In genomic region chr9:127966416-127967150, GRCh38 we compare ENCODE assay signal across 8 cellular contexts. TPM values are rescaled to one million over a fixed set of nuclear protein-coding genes. Genes with fewer than 3 reads are reported as not detected.
DNase-seq lines count a peak whose midpoint lies in the region; ATAC-seq and TF ChIP-seq lines count a peak whose summit lies in the region.

No MANE protein-coding gene starts in this region.

- peaks cover 6% of the 10 kb centered on the region for H3K27me3 Mint-ChIP-seq in CD4-positive, CD25-positive, alpha-beta regulatory T cell

- peaks cover 17% of the 10 kb centered on the region for H3K36me3 ChIP-seq in CD4-positive, CD25-positive, alpha-beta regulatory T cell (ENCODE audit: control insufficient read depth, insufficient read depth, low read length)
- no peaks in the 10 kb centered on the region for H3K36me3 ChIP-seq in parathyroid adenoma (ENCODE audit: control insufficient read depth, insufficient read depth, low read length)

- peaks cover 47% of the 10 kb centered on the region for H3K36me3 Mint-ChIP-seq in CD4-positive, CD25-positive, alpha-beta regulatory T cell

- H3K4me3 Mint-ChIP-seq in CD4-positive, CD25-positive, alpha-beta regulatory T cell, result peak overlapping the region; percentile 27 to 97 (median 92)

- no peak overlapping the region for H3K4me2 ChIP-seq in parathyroid adenoma (ENCODE audit: low read length)

- no peak for DNase-seq in CD4-positive, CD25-positive, alpha-beta regulatory T cell
- DNase-seq in NCI-H1092 treated with DMSO at 0.1 percent for 48 hours (lab: John Stamatoyannopoulos, UW), result peak; percentile 61
- DNase-seq in dorsolateral prefrontal cortex, result peak in 1 of 10 donors; percentile 38
- no peak for DNase-seq in nucleus accumbens (lab: John Stamatoyannopoulos, UW)
- no peak for DNase-seq in GM20000 (ENCODE audit: low spot score)
- DNase-seq in cerebellum (ENCODE audit: low spot score), result no peak

- H3K9ac ChIP-seq in parathyroid adenoma, result no peak overlapping the region

- no peaks in the 10 kb centered on the region for H3K27me3 ChIP-seq in CD4-positive, CD25-positive, alpha-beta regulatory T cell (ENCODE audit: control insufficient read depth, insufficient read depth, low read length)
- H3K27me3 ChIP-seq in dorsolateral prefrontal cortex (no peaks in the 10 kb centered on the region), parathyroid adenoma (ENCODE audit: control insufficient read depth, insufficient read depth, low read length) (no peaks in the 10 kb centered on the region)

- H2AFZ ChIP-seq in parathyroid adenoma, result no peak overlapping the region

- H3K27ac ChIP-seq in CD4-positive, CD25-positive, alpha-beta regulatory T cell (ENCODE audit: insufficient read depth, low read length, poor library complexity, severe bottlenecking), result peak overlapping the region; percentile 91
- peak overlapping the region; percentile 67 to 100 (median 97) for H3K27ac ChIP-seq in dorsolateral prefrontal cortex
- H3K27ac ChIP-seq in parathyroid adenoma, result peak overlapping the region; percentile 77

- intact Hi-C loops in dorsolateral prefrontal cortex (cut with DNase I), result no loop called here

- peak overlapping the region; percentile 71 to 99 (median 98) for H3K27ac Mint-ChIP-seq in CD4-positive, CD25-positive, alpha-beta regulatory T cell

- H3K79me2 ChIP-seq in parathyroid adenoma, result peaks cover 12% of the 10 kb centered on the region

- no peak for TF ChIP-seq CTCF in dorsolateral prefrontal cortex (IDR thresholded peaks at IDR 0.05 in 54 of 56, conservative IDR thresholded peaks at IDR 0.05 in 2 of 56; ENCODE audit: low read depth in 1 of 56, partially characterized antibody in 56 of 56)
- no peak for TF ChIP-seq CTCF in parathyroid adenoma (IDR thresholded peaks at IDR 0.05)
- no peak for TF ChIP-seq CTCF in GM20000 (IDR thresholded peaks at IDR 0.05; ENCODE audit: extremely low read depth, missing control alignments)

- H3K9me3 ChIP-seq in CD4-positive, CD25-positive, alpha-beta regulatory T cell (ENCODE audit: control insufficient read depth in 2 of 2, low read length in 2 of 2), result no peaks in the 10 kb centered on the region
- H3K9me3 ChIP-seq in parathyroid adenoma (ENCODE audit: control insufficient read depth, low read length), result no peaks in the 10 kb centered on the region

- H3K4me1 ChIP-seq in CD4-positive, CD25-positive, alpha-beta regulatory T cell (ENCODE audit: control insufficient read depth, insufficient read depth, low read length, poor library complexity, severe bottlenecking), result peaks cover 98% of the 10 kb centered on the region
- peaks cover 26% of the 10 kb centered on the region for H3K4me1 ChIP-seq in parathyroid adenoma

- H3K9me3 Mint-ChIP-seq in CD4-positive, CD25-positive, alpha-beta regulatory T cell, result no peaks in the 10 kb centered on the region

- no peak for ATAC-seq in CD4-positive, CD25-positive, alpha-beta regulatory T cell (ENCODE audit: low read depth in 2 of 2)
- no peak for ATAC-seq in HG03135 (IDR thresholded peaks at IDR 0.05; ENCODE audit: unreplicated experiment)

- H3K4me3 ChIP-seq in CD4-positive, CD25-positive, alpha-beta regulatory T cell (ENCODE audit: low read depth, low read length), result peak overlapping the region; percentile 48
- peak overlapping the region in 17 of 59 donors; percentile 18 to 53 (median 38) for H3K4me3 ChIP-seq in dorsolateral prefrontal cortex
- no peak overlapping the region for H3K4me3 ChIP-seq in parathyroid adenoma (ENCODE audit: low read depth, low read length)

- H3K4me1 Mint-ChIP-seq in CD4-positive, CD25-positive, alpha-beta regulatory T cell, result peaks cover 22 to 99% (median 77%) of the 10 kb centered on the region in 4 donors

RNA-seq across cellular contexts. Expression of gene EEIG1, which starts 14.2 kb away (rescaled TPM):
- total RNA-seq in CD4-positive, CD25-positive, alpha-beta regulatory T cell, result 402 TPM
- 100 to 1,000 TPM; 140 to 190 (median 177) TPM for polyA plus RNA-seq in CD4-positive, CD25-positive, alpha-beta regulatory T cell
- total RNA-seq in dorsolateral prefrontal cortex (100 to 1,000 TPM in 117 of 120 experiments, 10 to 100 TPM in 3; 73.1 to 300 (median 141) TPM), cerebellum (6.6 TPM)

RNA-seq across cellular contexts. Expression of gene DPM2, which starts 28.9 kb away (rescaled TPM):
- 35.7 TPM for total RNA-seq in CD4-positive, CD25-positive, alpha-beta regulatory T cell
- 10 to 100 TPM; 27.5 to 30.6 (median 29.7) TPM for polyA plus RNA-seq in CD4-positive, CD25-positive, alpha-beta regulatory T cell
- total RNA-seq in dorsolateral prefrontal cortex (10 to 100 TPM; 23.7 to 41.9 (median 31.9) TPM), cerebellum (11.0 TPM)

RNA-seq across cellular contexts. Expression of gene PIP5KL1, which starts 36.0 kb away (rescaled TPM):
- 3.3 TPM for total RNA-seq in CD4-positive, CD25-positive, alpha-beta regulatory T cell
- polyA plus RNA-seq in CD4-positive, CD25-positive, alpha-beta regulatory T cell, result 1 to 10 TPM in 1 of 4 donors, under 1 TPM in 2, not detected in 1; 0.22 to 1.1 (median 0.81) TPM
- total RNA-seq in dorsolateral prefrontal cortex, result 10 to 100 TPM in 5 of 120 experiments, 1 to 10 TPM in 115; 1.2 to 13.2 (median 5.0) TPM
- total RNA-seq in cerebellum, result 3.5 TPM

RNA-seq across cellular contexts. Expression of gene ST6GALNAC4, which starts 49.7 kb away (rescaled TPM):
- 31.6 TPM for total RNA-seq in CD4-positive, CD25-positive, alpha-beta regulatory T cell
- polyA plus RNA-seq in CD4-positive, CD25-positive, alpha-beta regulatory T cell, result 10 to 100 TPM; 23.1 to 23.8 (median 23.7) TPM
- total RNA-seq in dorsolateral prefrontal cortex (10 to 100 TPM; 13.2 to 58.0 (median 23.6) TPM), cerebellum (9.0 TPM)
